In the genomic region with DNA sequence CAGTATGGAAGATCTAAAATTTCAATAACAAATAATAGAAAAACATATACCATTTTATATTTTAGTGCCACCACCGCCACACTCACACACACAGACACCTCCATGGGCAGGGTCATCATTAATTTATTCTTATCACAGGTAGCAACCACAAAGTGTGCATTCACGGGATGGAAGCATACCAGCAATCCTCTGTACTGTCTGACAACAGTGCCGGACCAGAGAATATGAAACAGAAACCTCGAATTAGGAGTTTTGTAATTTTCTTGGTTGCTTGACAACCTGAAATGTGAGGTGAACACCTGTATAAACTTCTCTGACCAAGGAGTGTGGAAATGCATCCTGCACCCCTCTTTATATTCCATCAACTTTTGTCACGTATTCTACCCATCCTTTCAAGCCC, we compare ENCODE assay signal across 26 cellular contexts.
"Had no signal": no experiment of that assay in that cellular context is flagged by ENCODE, and none has a peak within 500 bp of the region (broad histone marks: within the 10 kb centered on the region; RNA-seq: fewer than 3 reads in every experiment).

No MANE protein-coding gene starts in this region.

- DNase-seq: stimulated activated CD4-positive, alpha-beta T cell treated with anti-CD3 and anti-CD28 coated beads, Interleukin-2, amount 100 ng/mL, for 48 hours; stimulated activated CD4-positive, alpha-beta T cell treated with anti-CD3 and anti-CD28 coated beads, Interleukin-4, amount 100 ng/mL, for 1 hour; stimulated activated CD4-positive, alpha-beta T cell treated with anti-CD3 and anti-CD28 coated beads, Interleukin-4, amount 100 ng/mL, for 24 hours; stimulated activated CD4-positive, alpha-beta T cell treated with anti-CD3 and anti-CD28 coated beads, Interleukin-4, amount 100 ng/mL, for 4 hours; stimulated activated CD8-positive, alpha-beta memory T cell treated with anti-CD3 and anti-CD28 coated beads, Interleukin-4, amount 100 ng/mL, for 48 hours; stimulated activated naive B cell treated with anti-CD40 and anti-IgM and Interleukin-4, amounts not matched to agents 10 μg/mL and 1 μg/mL and 100 μg/mL, for 72 hours; stimulated activated naive CD4-positive, alpha-beta T cell; stimulated activated naive CD4-positive, alpha-beta T cell treated with Interleukin-2 at 50 U/mL for 16 hours; stimulated activated naive CD8-positive, alpha-beta T cell treated with anti-CD3 and anti-CD28 coated beads, Interleukin-15, amount 100 ng/mL, for 72 hours; stimulated activated naive CD8-positive, alpha-beta T cell treated with anti-CD3 and anti-CD28 coated beads, Interleukin-15, Interleukin-2, amounts not matched to agents 100 U/mL and 50 U/mL, for 24 hours; stomach; substantia nigra; testis; thyroid gland; tibial artery; transverse colon; trophoblast cell; upper lobe of left lung; upper lobe of right lung; uterus had no signal

- H3K4me3 ChIP-seq: stomach, suprapubic skin, testis, thoracic aorta, thyroid gland, tibial artery, tibial nerve, transverse colon, upper lobe of left lung, upper lobe of right lung, uterus, vagina had no signal

- H3K9me3 ChIP-seq: testis, thoracic aorta, thyroid gland, transverse colon, upper lobe of right lung, uterus, vagina had no signal

- H3K4me1 ChIP-seq: stomach, suprapubic skin, testis, thyroid gland, tibial artery, tibial nerve, transverse colon, upper lobe of left lung, upper lobe of right lung, uterus, vagina had no signal

- ATAC-seq: stimulated activated effector memory CD8-positive, alpha-beta T cell treated with anti-CD3 and anti-CD28 coated beads, Interleukin-12 subunit alpha, Interleukin-12 subunit beta, amount 100 ng/mL, for 72 hours; stimulated activated memory B cell treated with anti-CD40 and anti-IgM and Interleukin-4, amounts not matched to agents 10 μg/mL and 1 μg/mL and 100 μg/mL, for 72 hours; stimulated activated naive B cell treated with anti-CD40 and anti-IgM and Interleukin-4, amounts not matched to agents 10 μg/mL and 1 μg/mL and 100 μg/mL, for 72 hours; stimulated activated naive CD8-positive, alpha-beta T cell treated with anti-CD3 and anti-CD28 coated beads, Interleukin-15, amount 100 ng/mL, for 72 hours; stimulated activated naive CD8-positive, alpha-beta T cell treated with anti-CD3 and anti-CD28 coated beads, Interleukin-15, Interleukin-2, amounts not matched to agents 100 U/mL and 50 U/mL, for 24 hours; upper lobe of right lung had no signal

- H3K27ac ChIP-seq: stomach, suprapubic skin, testis, thoracic aorta, thyroid gland, tibial artery, tibial nerve, transverse colon, upper lobe of left lung, upper lobe of right lung, uterus, vagina had no signal

- H3K36me3 ChIP-seq: stomach, suprapubic skin, thoracic aorta, thyroid gland, tibial artery, tibial nerve, transverse colon, upper lobe of left lung, upper lobe of right lung, uterus, vagina had no signal

- H3K27me3 ChIP-seq: stomach, suprapubic skin, testis, thyroid gland, tibial artery, tibial nerve, transverse colon, upper lobe of left lung, upper lobe of right lung, uterus, vagina had no signal
